In genomic region chr3:195405646-195406045, GRCh38 we compare ENCODE assay signal across 1 cellular context.
TF ChIP-seq lines count a peak whose summit lies in the region.

No MANE protein-coding gene starts in this region.

TF ChIP-seq in endothelial cell of umbilical vein, 7 proteins besides CTCF, POLR2A, EP300 and RAD21 (continued from another document):
- TF ChIP-seq FOS (IDR thresholded peaks at IDR 0.05; ENCODE audit: borderline replicate concordance, insufficient read depth, low read length) (no peak), EZH2 (IDR thresholded peaks at IDR 0.05; ENCODE audit: borderline replicate concordance, low read depth, low read length, severe bottlenecking) (no peak), GATA2 (IDR thresholded peaks at IDR 0.05; ENCODE audit: insufficient read depth, insufficient read length, low read depth, low read length) (no peak), POLR2AphosphoS5 (IDR thresholded peaks at IDR 0.05; ENCODE audit: insufficient read depth, low read depth, low read length) (no peak)
